ENCODE assay signal across 8 cellular contexts in genomic region chr2:241637233-241638062, GRCh38. TPM values are rescaled to one million over a fixed set of nuclear protein-coding genes. Genes with fewer than 3 reads are reported as not detected.
DNase-seq lines count a peak whose midpoint lies in the region; ATAC-seq and TF ChIP-seq lines count a peak whose summit lies in the region.

TSS of gene ATG4B (plus strand) at chr2:241637693. CDS start at chr2:241637715, 22 bp downstream.

- H3K27ac ChIP-seq in adrenal gland = peak within 1 kb of the TSS; percentile 95 to 100 (median 99)
- H3K27ac ChIP-seq in heart right ventricle = peak within 1 kb of the TSS; percentile 91 to 100 (median 99)
- peak within 1 kb of the TSS; percentile 99 for H3K27ac ChIP-seq in upper lobe of right lung

- H3K36me3 ChIP-seq in adrenal gland (replicated peaks in 1 of 2) = peaks cover 0 to 15% of the 10 kb centered on the region in 2 donors
- peaks cover 0 to 35% (median 13%) of the 10 kb centered on the region in 9 donors for H3K36me3 ChIP-seq in heart right ventricle
- H3K36me3 ChIP-seq in upper lobe of right lung = peaks cover 13% of the 10 kb centered on the region

- peak; percentile 93 for DNase-seq in GM12865 (ENCODE audit: low read depth)
- DNase-seq in NCI-H1105 (lab: John Stamatoyannopoulos, UW) = peak; percentile 71
- peak; percentile 81 to 91 (median 86) for DNase-seq in adrenal gland
- DNase-seq in heart right ventricle = peak; percentile 85 to 88
- DNase-seq in posterior vena cava (ENCODE audit: low spot score) = peak; percentile 96
- DNase-seq in upper lobe of right lung = peak; percentile 94

- H3K4me1 ChIP-seq in adrenal gland (replicated peaks in 1 of 2) (peaks cover 16 to 34% of the 10 kb centered on the region in 2 donors), heart right ventricle (peaks cover 17 to 67% (median 50%) of the 10 kb centered on the region in 9 donors), upper lobe of right lung (peaks cover 44% of the 10 kb centered on the region)

- peak; percentile 51 for ATAC-seq in HG02610 (IDR thresholded peaks at IDR 0.05; ENCODE audit: unreplicated experiment)
- ATAC-seq in heart right ventricle = peak; percentile 89 to 95 (median 90)
- ATAC-seq in upper lobe of right lung = peak; percentile 92

- no peak for TF ChIP-seq CTCF in GM12865 (IDR thresholded peaks at IDR 0.05; ENCODE audit: insufficient read depth, low read depth, low read length, missing control alignments)
- peak in 1 of 6 experiments; percentile 7 for TF ChIP-seq CTCF in adrenal gland (IDR thresholded peaks at IDR 0.05)
- TF ChIP-seq CTCF in heart right ventricle (IDR thresholded peaks at IDR 0.05) = no peak
- no peak for TF ChIP-seq CTCF in upper lobe of right lung (IDR thresholded peaks at IDR 0.05)

- peak; percentile 53 to 82 for TF ChIP-seq POLR2A in adrenal gland (IDR thresholded peaks at IDR 0.05)

- H3K4me3 ChIP-seq in GM12865 (ENCODE audit: low read depth, low read length) = peak within 1 kb of the TSS; percentile 82
- H3K4me3 ChIP-seq in adrenal gland = peak within 1 kb of the TSS; percentile 64 to 99 (median 86)
- peak within 1 kb of the TSS; percentile 34 to 97 (median 86) for H3K4me3 ChIP-seq in heart right ventricle
- H3K4me3 ChIP-seq in upper lobe of right lung = peak within 1 kb of the TSS; percentile 77

- H3K9me3 ChIP-seq in adrenal gland (replicated peaks in 1 of 3) = no peaks in the 10 kb centered on the region
- peaks cover 0 to 8% (median 0%) of the 10 kb centered on the region in 11 donors for H3K9me3 ChIP-seq in heart right ventricle
- H3K9me3 ChIP-seq in upper lobe of right lung = no peaks in the 10 kb centered on the region

- H3K27me3 ChIP-seq in adrenal gland (no peaks in the 10 kb centered on the region), heart right ventricle (no peaks in the 10 kb centered on the region), upper lobe of right lung (no peaks in the 10 kb centered on the region)

- intact Hi-C loops in T-helper 1 cell treated with Interleukin-12 subunit alpha and Interleukin-12 subunit beta and Interleukin-4 antibody, amounts not matched to agents 30 ng/mL and 1 ng/mL, for 36 hours (cut with micrococcal nuclease) = loop anchor here (1.0 to 5.0 kb wide), 12 partner anchors 20 to 1500 kb away; partner anchors contain the start of genes COPS9, D2HGDH, DTYMK and DUSP28
- intact Hi-C loops in adrenal gland (cut with DNase I) (no loop called here), heart right ventricle (cut with DNase I) (loop anchor here in 2 of 10 donors (5.0 kb wide), 2 partner anchors 50 to 130 kb away; partner anchors contain the start of genes DTYMK (in 1 of the 2) and STK25 (in 1 of the 2)), posterior vena cava (cut with DNase I) (no loop called here), upper lobe of right lung (cut with DNase I) (no loop called here)

- 0 to 2% (median 1%) methylated on average over 4 to 123 of the region's 123 CpGs for WGBS in adrenal gland, 4 donors
- 0% methylated on average over 119 to 123 of the region's 123 CpGs for WGBS in heart right ventricle, 2 donors

RNA-seq across cellular contexts. Expression of gene ATG4B, which starts in this region (rescaled TPM):
- total RNA-seq in T-helper 1 cell treated with Interleukin-12 subunit alpha and Interleukin-12 subunit beta and Interleukin-4 antibody, amounts not matched to agents 30 ng/mL and 1 ng/mL, for 36 hours = 94.9 and 99.0 TPM in 2 replicates
- total RNA-seq in adrenal gland (100 to 1,000 TPM in 1 of 8 donors, 10 to 100 TPM in 7; 37.3 to 100 (median 60.2) TPM), heart right ventricle (10 to 100 TPM; 34.7 to 52.1 (median 41.2) TPM), posterior vena cava (10 to 100 TPM; 43.7 to 52.1 TPM), upper lobe of right lung (72.0 TPM)
- polyA plus RNA-seq in adrenal gland (100 to 1,000 TPM in 1 of 3 donors, 10 to 100 TPM in 2; 44.6 to 167 (median 77.5) TPM), heart right ventricle (10 to 100 TPM; 51.1 to 55.7 TPM)

Comparison
In these comparisons a context has a peak if more than half of its experiments do, and no peak if none do; other contexts are left out.
1. Peak in every context shown above with its lines: DNase-seq, ATAC-seq, H3K4me3 ChIP-seq and H3K27ac ChIP-seq.